ENCODE assay signal across 20 cellular contexts in the genomic region with DNA sequence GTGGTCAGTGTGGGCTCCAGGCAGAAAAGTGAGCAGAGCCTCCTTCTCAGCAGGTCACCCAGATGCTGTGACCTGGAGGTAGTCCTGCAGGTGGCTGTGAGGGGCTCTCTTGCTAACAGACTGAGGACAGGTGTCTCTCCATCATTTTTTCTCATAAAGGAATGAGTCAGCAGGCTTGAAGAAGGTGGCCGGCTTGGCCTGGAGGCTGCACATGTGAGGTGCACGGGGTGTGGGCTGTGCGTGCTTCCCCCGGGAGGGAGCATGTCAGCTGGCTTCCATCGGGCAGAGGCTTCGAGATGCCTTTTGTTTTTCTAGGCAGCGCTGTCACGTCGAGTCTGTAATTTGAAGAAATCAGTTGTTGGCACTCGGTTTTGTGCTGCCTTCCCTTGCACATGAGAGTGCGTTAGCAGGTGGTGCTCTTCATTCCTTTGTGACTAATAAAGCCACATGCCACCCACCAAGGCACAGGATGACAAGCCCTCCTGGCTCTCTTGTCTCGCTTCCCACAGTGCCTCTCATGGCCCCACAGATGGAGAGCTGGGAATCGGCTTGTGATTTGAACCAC.
A peak's percentile ranks its signal among the peaks of the same experiment; 100 is the strongest.
DNase-seq lines count a peak whose midpoint lies in the region; ATAC-seq, FAIRE-seq and TF ChIP-seq lines count a peak whose summit lies in the region.
"Had no signal": no experiment of that assay in that cellular context is flagged by ENCODE, and none has a peak within 500 bp of the region (broad histone marks: within the 10 kb centered on the region; RNA-seq: fewer than 3 reads in every experiment).

No MANE protein-coding gene starts in this region.

- TF ChIP-seq EP300 in K562 (IDR thresholded peaks at IDR 0.05; ENCODE audit: low read length) (no peak), sigmoid colon (IDR thresholded peaks at IDR 0.05) (no peak)

- FAIRE-seq in K562 (lab: Jason Lieb, UNC): no peak
- FAIRE-seq: GM19239, RCC 7860, small intestine, TTC549 had no signal

- no peaks in the 10 kb centered on the region for H3K79me2 ChIP-seq in K562 (ENCODE audit: control insufficient read depth, insufficient read depth, low read length)

- no peak overlapping the region for H3K27ac ChIP-seq in K562 (ENCODE audit: extremely low read depth, low read depth, low read length)
- no peak overlapping the region for H3K27ac ChIP-seq in sigmoid colon
- H3K27ac ChIP-seq: epithelial cell of prostate had no signal

- TF ChIP-seq CTCF in K562 (IDR thresholded peaks at IDR 0.05 in 2 of 3, conservative IDR thresholded peaks at IDR 0.05 in 1 of 3; ENCODE audit: insufficient read depth in 2 of 3, low read depth in 1 of 3, low read length in 3 of 3) (no peak), sigmoid colon (IDR thresholded peaks at IDR 0.05) (no peak)

- in situ Hi-C loops in K562 (cut with MboI): no loop called here

- no peaks in the 10 kb centered on the region for H3K9me3 ChIP-seq in K562 (replicated peaks; ENCODE audit: control insufficient read depth, insufficient read depth, low read depth, low read length)
- H3K9me3 ChIP-seq in sigmoid colon: no peaks in the 10 kb centered on the region

- H4K20me1 ChIP-seq in K562 (replicated peaks; ENCODE audit: control insufficient read depth, insufficient read depth, low read length): no peaks in the 10 kb centered on the region; the same call in 1 of the 2 replicates

- ATAC-seq in K562: no peak

- DNase-seq in DMS79 treated with DMSO at 0.1 percent for 48 hours (lab: John Stamatoyannopoulos, UW): peak; percentile 16
- DNase-seq in DMS79 (lab: John Stamatoyannopoulos, UW): no peak
- peak; percentile 74 for DNase-seq in NCI-H345 (lab: John Stamatoyannopoulos, UW)
- DNase-seq in K562 (ENCODE audit: extremely low read depth in 1 of 4, low spot score in 3 of 4): no peak
- peak; percentile 52 for DNase-seq in sigmoid colon
- DNase-seq in GOT3 (lab: John Stamatoyannopoulos, UW): no peak
- no peak for DNase-seq in NCI-H510A (lab: John Stamatoyannopoulos, UW)
- DNase-seq in NCI-H82 treated with DMSO at 0.1 percent for 48 hours (lab: John Stamatoyannopoulos, UW; ENCODE audit: unreplicated experiment): no peak
- DNase-seq: activated CD4-positive, alpha-beta T cell treated with anti-CD3 and anti-CD28 coated beads for 48 hours; foreskin melanocyte; GDM1; NCI-H2029; NK-92 treated with Interleukin-12 subunit alpha and Interleukin-12 subunit beta, amount 100 ng/mL, for 24 hours; stimulated activated CD4-positive, alpha-beta T cell treated with anti-CD3 and anti-CD28 coated beads, Interleukin-4, amount 100 ng/mL, for 24 hours had no signal

- H2AFZ ChIP-seq in K562 (ENCODE audit: low read depth, low read length): no peak overlapping the region

- H3K4me2 ChIP-seq in K562 (ENCODE audit: insufficient read depth, low read length): no peak overlapping the region

- CTCF ChIA-PET in K562 (lab: Yijun Ruan, JAX; ENCODE audit: low intra/inter-chr PET ratio): no interaction called here

- intact Hi-C loops in K562 (cut with micrococcal nuclease) (no loop called here), sigmoid colon (cut with DNase I) (no loop called here)

- H3K4me3 ChIP-seq in K562 (no peak overlapping the region), sigmoid colon (no peak overlapping the region)
- H3K4me3 ChIP-seq: lung had no signal

- no peak overlapping the region for H3K9ac ChIP-seq in K562 (ENCODE audit: insufficient read depth in 1 of 2, low read depth in 2 of 2, low read length in 2 of 2)

- POLR2A ChIA-PET in K562 (lab: Yijun Ruan, JAX): interaction anchor here (0.7 kb wide), 1 partner anchor 96 kb away, joined by 4 read pairs; no protein-coding TSS in a partner anchor

- TF ChIP-seq POLR2A in K562 (conservative IDR thresholded peaks at IDR 0.05) (no peak), sigmoid colon (IDR thresholded peaks at IDR 0.05) (no peak)

- peaks cover 3 to 38% of the 10 kb centered on the region in 2 experiments; a peak in 4 of 5 replicates for H3K27me3 ChIP-seq in K562 (ENCODE audit: control insufficient read depth in 2 of 2, insufficient read depth in 2 of 2, low read length in 2 of 2)
- no peaks in the 10 kb centered on the region for H3K27me3 ChIP-seq in sigmoid colon

- TF ChIP-seq RAD21 in K562 (CRISPR knock-in tag; conservative IDR thresholded peaks at IDR 0.05 in 1 of 2, IDR thresholded peaks at IDR 0.05 in 1 of 2): no peak

- WGBS in K562 (ENCODE audit: insufficient coverage, low coverage, missing lambda C conversion rate): 21% methylated on average over 13 of the region's 13 CpGs
- WGBS in sigmoid colon, 2 donors: 91 to 93% methylated on average over 13 of the region's 13 CpGs

- H3K36me3 ChIP-seq in K562 (ENCODE audit: control insufficient read depth, insufficient read depth, low read length): no peaks in the 10 kb centered on the region
- peaks cover 0 to 4% (median 0%) of the 10 kb centered on the region in 4 donors for H3K36me3 ChIP-seq in sigmoid colon

- BruUV-seq in K562 (replicated peaks; lab: Mats Ljungman, UMichigan): no TSS peak

- H3K9me1 ChIP-seq in K562 (ENCODE audit: control insufficient read depth, insufficient read depth, low read length): no peaks in the 10 kb centered on the region

- H3K4me1 ChIP-seq in K562 (replicated peaks in 1 of 2; ENCODE audit: control insufficient read depth in 2 of 2, insufficient read depth in 2 of 2, low read length in 2 of 2): peaks cover 0 to 30% of the 10 kb centered on the region in 2 experiments; a peak in 3 of 5 replicates
- H3K4me1 ChIP-seq in sigmoid colon: peaks cover 0 to 6% (median 0%) of the 10 kb centered on the region in 4 donors

TF ChIP-seq in K562, 482 proteins besides CTCF, POLR2A, EP300 and RAD21:
- TF ChIP-seq ATF7 (IDR thresholded peaks at IDR 0.05) (no peak), ERF (CRISPR knock-in tag; IDR thresholded peaks at IDR 0.05) (no peak), NR2F6 (CRISPR knock-in tag; IDR thresholded peaks at IDR 0.05) (no peak), NFE2 (IDR thresholded peaks at IDR 0.05; ENCODE audit: low read depth) (peak; percentile 15; the same call in 1 of the 2 replicates), FOXK2 (conservative IDR thresholded peaks at IDR 0.05 in 1 of 2, IDR thresholded peaks at IDR 0.05 in 1 of 2; ENCODE audit: low read depth in 2 of 2) (no peak), C11orf30 (IDR thresholded peaks at IDR 0.05; ENCODE audit: low read depth) (peak; percentile 19; the same call in 1 of the 2 replicates)
- TF ChIP-seq, protein P1, sequence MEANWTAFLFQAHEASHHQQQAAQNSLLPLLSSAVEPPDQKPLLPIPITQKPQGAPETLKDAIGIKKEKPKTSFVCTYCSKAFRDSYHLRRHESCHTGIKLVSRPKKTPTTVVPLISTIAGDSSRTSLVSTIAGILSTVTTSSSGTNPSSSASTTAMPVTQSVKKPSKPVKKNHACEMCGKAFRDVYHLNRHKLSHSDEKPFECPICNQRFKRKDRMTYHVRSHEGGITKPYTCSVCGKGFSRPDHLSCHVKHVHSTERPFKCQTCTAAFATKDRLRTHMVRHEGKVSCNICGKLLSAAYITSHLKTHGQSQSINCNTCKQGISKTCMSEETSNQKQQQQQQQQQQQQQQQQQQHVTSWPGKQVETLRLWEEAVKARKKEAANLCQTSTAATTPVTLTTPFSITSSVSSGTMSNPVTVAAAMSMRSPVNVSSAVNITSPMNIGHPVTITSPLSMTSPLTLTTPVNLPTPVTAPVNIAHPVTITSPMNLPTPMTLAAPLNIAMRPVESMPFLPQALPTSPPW (CRISPR knock-in tag; IDR thresholded peaks at IDR 0.05): no peak

Comparison
In these comparisons a context has a peak if more than half of its experiments do, and no peak if none do; other contexts are left out.
1. DNase-seq: peak in DMS79 treated with DMSO at 0.1 percent for 48 hours (single experiment), NCI-H345 (single experiment) and sigmoid colon (single experiment); none in DMS79 (single experiment), K562 (0 of 4), GOT3 (single experiment), NCI-H510A (single experiment) and NCI-H82 treated with DMSO at 0.1 percent for 48 hours (single experiment).